Comparison of ENCODE assay signal across 9 cellular contexts in genomic region chr5:132714456-132715307, GRCh38. TPM values are rescaled to one million over a fixed set of nuclear protein-coding genes. Genes with fewer than 3 reads are reported as not detected.
DNase-seq lines count a peak whose midpoint lies in the region; ATAC-seq and TF ChIP-seq lines count a peak whose summit lies in the region.
"Had no signal": no experiment of that assay in that cellular context is flagged by ENCODE, and none has a peak within 500 bp of the region (broad histone marks: within the 10 kb centered on the region; RNA-seq: fewer than 3 reads in every experiment).

No MANE protein-coding gene starts in this region.

- no peak overlapping the region for H3K9ac ChIP-seq in SK-N-SH

- H3K4me1 ChIP-seq in SK-N-SH (ENCODE audit: control insufficient read depth in 1 of 2, insufficient read depth in 2 of 2, low read depth in 1 of 2, low read length in 1 of 2) (no peaks in the 10 kb centered on the region), foreskin keratinocyte (no peaks in the 10 kb centered on the region), vagina (no peaks in the 10 kb centered on the region), left lung (no peaks in the 10 kb centered on the region)

- WGBS in SK-N-SH (ENCODE audit: low lambda C conversion rate): 83% methylated on average over 11 of the region's 11 CpGs

- peaks cover 21% of the 10 kb centered on the region for H3K4me1 Mint-ChIP-seq in stimulated activated naive CD8-positive, alpha-beta T cell treated with anti-CD3 and anti-CD28 coated beads, Interleukin-15, amount 100 ng/mL, for 72 hours

- H3K36me3 ChIP-seq in SK-N-SH (replicated peaks in 1 of 2; ENCODE audit: control insufficient read depth in 1 of 2, insufficient read depth in 2 of 2, low read length in 1 of 2) (peaks cover 21 to 32% of the 10 kb centered on the region in 2 experiments), vagina (peaks cover 0 to 14% of the 10 kb centered on the region in 2 donors), left lung (no peaks in the 10 kb centered on the region)

- H3K9me2 ChIP-seq in SK-N-SH: no peaks in the 10 kb centered on the region

- H3K27me3 ChIP-seq in SK-N-SH (ENCODE audit: insufficient read depth): no peaks in the 10 kb centered on the region
- H3K27me3 ChIP-seq in foreskin keratinocyte: no peaks in the 10 kb centered on the region
- H3K27me3 ChIP-seq in vagina: no peaks in the 10 kb centered on the region
- H3K27me3 ChIP-seq in left lung: no peaks in the 10 kb centered on the region

- no peaks in the 10 kb centered on the region for H3K79me2 ChIP-seq in SK-N-SH (ENCODE audit: insufficient read depth)

- no peaks in the 10 kb centered on the region for H3K9me3 ChIP-seq in SK-N-SH
- no peaks in the 10 kb centered on the region for H3K9me3 ChIP-seq in vagina
- no peaks in the 10 kb centered on the region for H3K9me3 ChIP-seq in left lung

- TF ChIP-seq CTCF in SK-N-SH (IDR thresholded peaks at IDR 0.05): peak; percentile 69
- TF ChIP-seq CTCF in foreskin keratinocyte (conservative IDR thresholded peaks at IDR 0.05): peak; percentile 61
- TF ChIP-seq CTCF in vagina (IDR thresholded peaks at IDR 0.05): peak in 2 of 3 experiments; percentile 10 to 18
- peak in 1 of 2 donors; percentile 23 for TF ChIP-seq CTCF in left lung (IDR thresholded peaks at IDR 0.05)

- no peaks in the 10 kb centered on the region for H3K9me3 Mint-ChIP-seq in stimulated activated naive CD8-positive, alpha-beta T cell treated with anti-CD3 and anti-CD28 coated beads, Interleukin-15, amount 100 ng/mL, for 72 hours

- no peak overlapping the region for H2AFZ ChIP-seq in SK-N-SH (ENCODE audit: low read depth)

- no peak for TF ChIP-seq EP300 in SK-N-SH (IDR thresholded peaks at IDR 0.05; ENCODE audit: borderline replicate concordance in 1 of 2, low read depth in 1 of 2, low read length in 1 of 2)

- no peak overlapping the region for H3K4me2 ChIP-seq in SK-N-SH

- no peak for DNase-seq in stimulated activated naive CD8-positive, alpha-beta T cell treated with anti-CD3 and anti-CD28 coated beads, Interleukin-15, amount 100 ng/mL, for 72 hours
- DNase-seq in stimulated activated naive CD8-positive, alpha-beta T cell treated with anti-CD3 and anti-CD28 coated beads, Interleukin-15, Interleukin-2, amounts not matched to agents 100 U/mL and 50 U/mL, for 24 hours: no peak
- DNase-seq in SK-N-SH (no peak), foreskin keratinocyte (no peak), vagina (ENCODE audit: extremely low spot score in 2 of 2) (no peak), left lung (no peak)
- no peak for DNase-seq in activated CD8-positive, alpha-beta memory T cell treated with anti-CD3 and anti-CD28 coated beads, Interleukin-2, amount 50 U/mL, for 4 hours

- ATAC-seq in stimulated activated naive CD8-positive, alpha-beta T cell treated with anti-CD3 and anti-CD28 coated beads, Interleukin-15, amount 100 ng/mL, for 72 hours: peak; percentile 92
- no peak for ATAC-seq in stimulated activated naive CD8-positive, alpha-beta T cell treated with anti-CD3 and anti-CD28 coated beads, Interleukin-15, Interleukin-2, amounts not matched to agents 100 U/mL and 50 U/mL, for 24 hours
- no peak for ATAC-seq in foreskin keratinocyte
- ATAC-seq in GM21717 (IDR thresholded peaks at IDR 0.05; ENCODE audit: unreplicated experiment): no peak
- no peak for ATAC-seq in left lung
- ATAC-seq: Right ventricle myocardium inferior had no signal

- H3K4me3 ChIP-seq in SK-N-SH (ENCODE audit: low read depth in 2 of 2, low read length in 1 of 2) (no peak overlapping the region), vagina (no peak overlapping the region), left lung (no peak overlapping the region)

- POLR2A ChIA-PET in SK-N-SH (lab: Yijun Ruan, JAX): no interaction called here

- H3K27me3 Mint-ChIP-seq in stimulated activated naive CD8-positive, alpha-beta T cell treated with anti-CD3 and anti-CD28 coated beads, Interleukin-15, amount 100 ng/mL, for 72 hours: no peaks in the 10 kb centered on the region

- H4K20me1 ChIP-seq in SK-N-SH (ENCODE audit: insufficient read depth): no peaks in the 10 kb centered on the region

- H3K27ac ChIP-seq in SK-N-SH (ENCODE audit: low read depth in 2 of 2, low read length in 1 of 2): no peak overlapping the region
- H3K27ac ChIP-seq in foreskin keratinocyte: no peak overlapping the region
- H3K27ac ChIP-seq in vagina: no peak overlapping the region
- H3K27ac ChIP-seq in left lung: no peak overlapping the region

- no peak overlapping the region for H3K4me3 Mint-ChIP-seq in stimulated activated naive CD8-positive, alpha-beta T cell treated with anti-CD3 and anti-CD28 coated beads, Interleukin-15, amount 100 ng/mL, for 72 hours

- TF ChIP-seq RAD21 in SK-N-SH (IDR thresholded peaks at IDR 0.05; ENCODE audit: low read length): peak; percentile 40

- no peak for TF ChIP-seq POLR2A in vagina (IDR thresholded peaks at IDR 0.05)

- peaks cover 10% of the 10 kb centered on the region for H3F3A ChIP-seq in SK-N-SH (replicated peaks; ENCODE audit: insufficient read depth)

- intact Hi-C loops in vagina (cut with DNase I) (no loop called here), left lung (cut with DNase I) (no loop called here)

- CTCF ChIA-PET in SK-N-SH (lab: Yijun Ruan, JAX): interaction anchor here (0.6 to 2.3 kb wide), 16 partner anchors 9 to 188 kb away, joined by 3 to 20 read pairs (median 3); partner anchors contain the start of gene IL4

- H3K27ac Mint-ChIP-seq in stimulated activated naive CD8-positive, alpha-beta T cell treated with anti-CD3 and anti-CD28 coated beads, Interleukin-15, amount 100 ng/mL, for 72 hours: peak overlapping the region in 1 of 2 donors; percentile 12

TF ChIP-seq in SK-N-SH, 30 proteins besides CTCF, POLR2A, EP300 and RAD21:
- no peak for TF ChIP-seq MEF2A (IDR thresholded peaks at IDR 0.05; ENCODE audit: borderline replicate concordance, low read depth)
- TF ChIP-seq SMC3 (IDR thresholded peaks at IDR 0.05; ENCODE audit: low read depth, low read length): peak; percentile 12; the same call in 1 of the 2 replicates
TF ChIP-seq in SK-N-SH: peak in this region for 1.

RNA-seq across cellular contexts. Expression of gene KIF3A, which starts 22.7 kb away (rescaled TPM):
- polyA plus RNA-seq in SK-N-SH (2012; rRNA removed) (5.1 and 5.2 TPM in 2 replicates), foreskin keratinocyte (2.5 and 2.6 TPM in 2 replicates)
- 6.2 and 9.3 TPM in 2 replicates for polyA plus RNA-seq in SK-N-SH (2012; cell fraction: cytosol; rRNA removed)
- polyA plus RNA-seq in SK-N-SH (2012; cell fraction: nucleus; rRNA removed): 7.2 and 11.8 TPM in 2 replicates
- total RNA-seq in foreskin keratinocyte (12.6 and 13.0 TPM in 2 replicates), vagina (20.6 TPM), left lung (10 to 100 TPM in 1 of 2 donors, 1 to 10 TPM in 1; 8.9 to 15.2 TPM)

RNA-seq across cellular contexts. Expression of gene CCNI2, which starts 32.5 kb away (rescaled TPM):
- polyA plus RNA-seq in SK-N-SH (2012; rRNA removed): 0.05 and 0.34 TPM in 2 replicates
- polyA plus RNA-seq in SK-N-SH (2012; cell fraction: cytosol; rRNA removed): 0.06 and 0.16 TPM in 2 replicates
- polyA plus RNA-seq in SK-N-SH (2012; cell fraction: nucleus; rRNA removed): 0.41 and 0.56 TPM in 2 replicates
- 0.37 and 0.39 TPM in 2 replicates for total RNA-seq in foreskin keratinocyte
- 0.12 and 0.19 TPM in 2 replicates for polyA plus RNA-seq in foreskin keratinocyte
- total RNA-seq in vagina: not detected
- total RNA-seq in left lung: 1 to 10 TPM; 1.1 to 1.8 TPM

RNA-seq across cellular contexts. Expression of gene IL4, which starts 40.9 kb away (rescaled TPM):
- polyA plus RNA-seq in SK-N-SH (2012; rRNA removed): not detected in 2 replicates
- not detected in 2 replicates for polyA plus RNA-seq in SK-N-SH (2012; cell fraction: cytosol; rRNA removed)
- polyA plus RNA-seq in SK-N-SH (2012; cell fraction: nucleus; rRNA removed): not detected in 2 replicates
- not detected in 2 replicates for total RNA-seq in foreskin keratinocyte
- not detected in 2 replicates for polyA plus RNA-seq in foreskin keratinocyte
- not detected for total RNA-seq in vagina
- total RNA-seq in left lung: not detected
- total RNA-seq: Right ventricle myocardium inferior had no signal

RNA-seq across cellular contexts. Expression of gene IL13, which starts 56.7 kb away (rescaled TPM):
- polyA plus RNA-seq in SK-N-SH (2012; rRNA removed) (0.05 and 0.08 TPM in 2 replicates), foreskin keratinocyte (not detected in 2 replicates)
- polyA plus RNA-seq in SK-N-SH (2012; cell fraction: cytosol; rRNA removed): not detected in 2 replicates
- 0.47 and 0.73 TPM in 2 replicates for polyA plus RNA-seq in SK-N-SH (2012; cell fraction: nucleus; rRNA removed)
- total RNA-seq in foreskin keratinocyte (not detected in 2 replicates), vagina (not detected), left lung (not detected)
- total RNA-seq: Right ventricle myocardium inferior had no signal
